10 cellular contexts compared by ENCODE assay signal in the genomic region with DNA sequence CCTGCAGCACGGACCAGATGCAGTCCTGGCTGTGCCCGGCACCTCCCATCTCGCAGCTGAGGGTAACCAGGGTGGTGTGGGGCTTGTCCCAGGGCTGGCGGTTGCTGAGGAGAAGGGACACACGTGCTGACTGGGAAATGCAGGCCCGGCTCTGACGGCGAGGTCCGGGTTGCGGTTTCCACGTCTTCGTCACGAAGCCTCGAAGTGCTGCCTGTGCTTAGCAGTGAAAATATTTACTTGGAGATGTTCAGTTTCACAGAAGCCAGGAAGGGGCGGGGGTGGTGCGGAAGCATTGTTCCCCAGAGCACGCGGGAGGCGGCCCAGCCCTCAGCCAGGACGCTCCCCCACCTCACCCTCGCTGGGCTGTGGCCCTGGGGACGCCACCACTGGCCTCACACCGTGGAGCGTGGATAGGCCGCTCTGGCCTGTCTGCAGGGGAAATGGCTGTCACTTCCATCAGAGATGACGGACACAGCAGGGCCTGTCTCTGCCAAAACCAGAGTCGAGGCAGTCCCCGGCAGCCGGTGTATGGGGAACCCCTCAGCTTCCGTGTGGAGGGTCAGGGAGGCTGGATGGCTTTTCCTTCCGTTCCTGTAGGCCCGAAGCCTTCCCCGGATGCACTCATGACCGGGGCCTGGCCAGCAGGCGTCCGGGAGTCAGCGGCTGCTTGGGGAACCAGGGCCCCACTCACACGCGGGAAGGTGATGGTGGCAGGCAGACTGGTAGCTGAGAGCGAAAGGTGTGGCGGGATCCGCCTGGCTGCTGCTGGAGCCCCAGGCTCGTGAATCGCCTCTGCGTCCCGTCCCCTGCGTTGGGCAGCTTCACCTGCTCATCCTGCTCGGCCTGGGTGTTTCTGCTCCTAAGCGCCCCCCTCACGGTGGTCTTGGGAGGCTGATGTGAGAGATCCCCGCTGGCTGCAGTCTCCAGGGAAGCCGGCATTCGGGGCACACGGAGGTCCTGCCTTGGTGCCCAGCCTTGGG. TPM values are rescaled to one million over a fixed set of nuclear protein-coding genes. Genes with fewer than 3 reads are reported as not detected.
DNase-seq lines count a peak whose midpoint lies in the region; ATAC-seq and TF ChIP-seq lines count a peak whose summit lies in the region.
"Had no signal": no experiment of that assay in that cellular context is flagged by ENCODE, and none has a peak within 500 bp of the region (broad histone marks: within the 10 kb centered on the region; RNA-seq: fewer than 3 reads in every experiment).

No MANE protein-coding gene starts in this region.

- peak; percentile 80 to 82 for ATAC-seq in activated T-cell treated with anti-CD3 and anti-CD28 coated beads, Interleukin-2, amount 50 U/mL, for 72 hours (replicated peaks in 1 of 2)
- ATAC-seq in heart right ventricle (peak; percentile 70 to 88 (median 82)), HG03571 (IDR thresholded peaks at IDR 0.05; ENCODE audit: unreplicated experiment) (no peak), GM18511 (IDR thresholded peaks at IDR 0.05; ENCODE audit: unreplicated experiment) (no peak)

- peak overlapping the region; percentile 12 to 27 for H3K4me3 Mint-ChIP-seq in activated T-cell treated with anti-CD3 and anti-CD28 coated beads, Interleukin-2, amount 50 U/mL, for 72 hours

- no peaks in the 10 kb centered on the region for H3K27me3 ChIP-seq in heart right ventricle

- H3K9me3 ChIP-seq in heart right ventricle = peaks cover 0 to 5% (median 0%) of the 10 kb centered on the region in 11 donors
- H3K9me3 ChIP-seq: Caco-2 had no signal

- H3K4me1 ChIP-seq in heart right ventricle = peaks cover 27 to 68% (median 48%) of the 10 kb centered on the region in 9 donors
- H3K4me1 ChIP-seq: Caco-2 had no signal

- DNase-seq in CMK (ENCODE audit: low read depth) (peak; percentile 36), heart right ventricle (peak; percentile 82 to 92), putamen (ENCODE audit: low spot score) (no peak), amniotic stem cell (lab: John Stamatoyannopoulos, UW) (no peak)
- peak; percentile 56 to 59 for DNase-seq in activated T-cell treated with anti-CD3 and anti-CD28 coated beads, Interleukin-2, amount 50 U/mL, for 72 hours
- DNase-seq in stimulated activated CD4-positive, alpha-beta T cell treated with anti-CD3 and anti-CD28 coated beads, Interleukin-15, amount 100 ng/mL, for 24 hours = peak; percentile 68
- DNase-seq: GM23248 had no signal

- H3K36me3 ChIP-seq in heart right ventricle = no peaks in the 10 kb centered on the region

- WGBS in heart right ventricle, 2 donors = 50 to 62% methylated on average over 52 to 54 of the region's 54 CpGs

- peak overlapping the region; percentile 88 to 97 (median 90) for H3K27ac ChIP-seq in heart right ventricle
- H3K27ac ChIP-seq: GM23248 had no signal

- peak in 1 of 9 donors; percentile 11 for TF ChIP-seq CTCF in heart right ventricle (IDR thresholded peaks at IDR 0.05)

- no peaks in the 10 kb centered on the region for H3K9me3 Mint-ChIP-seq in activated T-cell treated with anti-CD3 and anti-CD28 coated beads, Interleukin-2, amount 50 U/mL, for 72 hours

- no peak overlapping the region for H3K4me3 ChIP-seq in heart right ventricle
- H3K4me3 ChIP-seq: GM23248 had no signal

- intact Hi-C loops in heart right ventricle (cut with DNase I) = loop anchor here in 5 of 10 donors (1.0 to 10.0 kb wide), 5 partner anchors 52 to 62 kb away; no protein-coding TSS in a partner anchor

- H3K36me3 Mint-ChIP-seq in activated T-cell treated with anti-CD3 and anti-CD28 coated beads, Interleukin-2, amount 50 U/mL, for 72 hours (ENCODE audit: insufficient read depth in 2 of 2) = no peaks in the 10 kb centered on the region

- peaks cover 10% of the 10 kb centered on the region for H3K4me1 Mint-ChIP-seq in activated T-cell treated with anti-CD3 and anti-CD28 coated beads, Interleukin-2, amount 50 U/mL, for 72 hours (ENCODE audit: low read depth)

- no peak overlapping the region for H3K27ac Mint-ChIP-seq in activated T-cell treated with anti-CD3 and anti-CD28 coated beads, Interleukin-2, amount 50 U/mL, for 72 hours

- no peaks in the 10 kb centered on the region for H3K27me3 Mint-ChIP-seq in activated T-cell treated with anti-CD3 and anti-CD28 coated beads, Interleukin-2, amount 50 U/mL, for 72 hours (ENCODE audit: low read depth)

RNA-seq across cellular contexts. Expression of a gene that starts 14.7 kb away (rescaled TPM):
- total RNA-seq in activated T-cell treated with anti-CD3 and anti-CD28 coated beads, Interleukin-2, amount 50 U/mL, for 72 hours = 10 to 100 TPM; 24.5 to 26.6 TPM
- 10 to 100 TPM; 12.7 to 20.4 (median 16.3) TPM for total RNA-seq in heart right ventricle
- 10 to 100 TPM; 18.9 to 20.6 TPM for polyA plus RNA-seq in heart right ventricle

Comparison
In these comparisons a context has a peak if more than half of its experiments do, and no peak if none do; other contexts are left out.
1. DNase-seq: peak in CMK (single experiment), activated T-cell treated with anti-CD3 and anti-CD28 coated beads, Interleukin-2, amount 50 U/mL, for 72 hours (2 of 2), heart right ventricle (2 of 2) and stimulated activated CD4-positive, alpha-beta T cell treated with anti-CD3 and anti-CD28 coated beads, Interleukin-15, amount 100 ng/mL, for 24 hours (single experiment); none in putamen (single experiment) and amniotic stem cell (single experiment).
2. ATAC-seq: peak in activated T-cell treated with anti-CD3 and anti-CD28 coated beads, Interleukin-2, amount 50 U/mL, for 72 hours (2 of 2) and heart right ventricle (8 of 8); none in HG03571 (single experiment) and GM18511 (single experiment).